Comparison of ENCODE assay signal across 2 cellular contexts in the genomic region with DNA sequence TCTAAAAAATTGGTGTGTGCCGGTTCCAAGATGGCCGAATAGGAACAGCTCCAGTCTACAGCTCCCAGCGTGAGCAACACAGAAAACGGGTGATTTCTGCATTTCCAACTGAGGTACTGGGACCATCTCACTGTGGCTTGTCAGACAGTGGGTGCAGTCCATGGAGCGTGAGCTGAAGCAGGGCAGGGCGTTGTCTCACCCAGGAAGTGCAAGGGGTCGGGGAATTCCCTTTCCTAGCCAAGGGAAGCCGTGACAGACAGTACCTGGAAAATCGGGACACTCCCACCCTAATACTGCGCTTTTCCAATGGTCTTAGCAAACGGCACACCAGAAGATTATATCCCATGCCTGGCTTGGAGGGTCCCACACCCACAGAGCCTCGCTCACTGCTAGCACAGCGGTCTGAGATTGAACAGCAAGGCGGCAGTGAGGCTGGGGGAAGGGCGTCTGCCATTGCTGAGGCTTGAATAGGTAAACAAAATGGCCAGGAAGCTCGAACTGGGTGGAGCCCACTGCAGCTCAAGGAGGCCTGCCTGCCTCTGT. TPM values are rescaled to one million over a fixed set of nuclear protein-coding genes. Genes with fewer than 3 reads are reported as not detected.
"Had no signal": no experiment of that assay in that cellular context is flagged by ENCODE, and none has a peak within 500 bp of the region (broad histone marks: within the 10 kb centered on the region; RNA-seq: fewer than 3 reads in every experiment).

No MANE protein-coding gene starts in this region.

RNA-seq across cellular contexts. Expression of a gene that starts 9.6 kb away (rescaled TPM):
- total RNA-seq: osteocyte had no signal
- polyA plus RNA-seq: smooth muscle cell had no signal
